In the genomic region with DNA sequence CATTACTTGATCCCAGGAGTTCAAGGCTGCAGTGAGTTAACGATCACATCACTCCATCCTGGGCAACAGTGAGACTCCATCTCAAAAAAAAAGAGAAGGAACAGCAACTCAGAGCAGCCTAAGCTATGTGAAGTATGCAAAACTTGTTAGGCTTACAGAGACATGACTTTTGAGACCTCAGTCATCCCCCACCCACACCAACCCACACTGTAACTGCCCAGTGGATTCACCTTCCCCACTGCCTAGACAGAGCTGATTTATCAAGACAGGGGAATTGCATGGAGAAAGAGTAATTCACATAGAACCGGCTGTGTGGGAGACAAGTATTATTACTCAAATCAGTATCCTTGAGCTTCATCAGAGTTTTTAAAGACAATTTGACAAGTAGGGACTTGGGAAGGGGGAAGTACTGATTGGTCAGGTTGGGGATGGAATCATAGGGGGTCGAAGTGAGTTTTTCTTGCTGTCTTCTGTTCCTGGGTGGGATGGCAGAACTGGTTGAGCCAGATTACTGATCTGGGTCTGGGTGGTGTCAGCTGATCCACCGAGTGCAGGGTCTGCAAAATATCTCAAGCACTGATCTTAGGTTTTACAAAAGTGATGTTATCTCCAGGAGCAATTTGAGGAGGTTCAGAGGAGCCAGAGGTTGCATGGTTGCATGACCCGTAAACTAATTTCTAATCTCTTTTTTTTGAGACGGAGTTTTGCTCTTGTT, we compare ENCODE assay signal across 15 cellular contexts. TPM values are rescaled to one million over a fixed set of nuclear protein-coding genes. Genes with fewer than 3 reads are reported as not detected.
DNase-seq lines count a peak whose midpoint lies in the region; ATAC-seq and TF ChIP-seq lines count a peak whose summit lies in the region.
"Had no signal": no experiment of that assay in that cellular context is flagged by ENCODE, and none has a peak within 500 bp of the region (broad histone marks: within the 10 kb centered on the region; RNA-seq: fewer than 3 reads in every experiment).

No MANE protein-coding gene starts in this region.

- H3K4me1 ChIP-seq in CD8-positive, alpha-beta T cell (ENCODE audit: insufficient read depth, low read length): peaks cover 46% of the 10 kb centered on the region
- H3K4me1 ChIP-seq in mesendoderm (ENCODE audit: control insufficient read depth, low read depth, low read length): no peaks in the 10 kb centered on the region

- H3K9me3 ChIP-seq in CD8-positive, alpha-beta T cell (ENCODE audit: low read length): no peaks in the 10 kb centered on the region

- peaks cover 22% of the 10 kb centered on the region for H3K36me3 Mint-ChIP-seq in CD8-positive, alpha-beta T cell
- peaks cover 16% of the 10 kb centered on the region for H3K36me3 Mint-ChIP-seq in activated naive CD4-positive, alpha-beta T cell treated with anti-CD3 and anti-CD28 coated beads, Interleukin-2, amount 10 ng/mL, durations not matched to agents 7 days and 5 days

- CTCF ChIA-PET in CD8-positive, alpha-beta T cell (lab: Charles Lee): interaction anchor here (2.7 to 4.0 kb wide), 2 partner anchors 14 to 122 kb away, joined by 9 to 24 read pairs; no protein-coding TSS in a partner anchor
- CTCF ChIA-PET in activated naive CD4-positive, alpha-beta T cell treated with anti-CD3 and anti-CD28 coated beads, Interleukin-2, amount 10 ng/mL, durations not matched to agents 7 days and 5 days (lab: Charles Lee): interaction anchor here (1.1 to 1.4 kb wide), 3 partner anchors 15 to 123 kb away, joined by 3 to 5 read pairs (median 4); no protein-coding TSS in a partner anchor

- no peak overlapping the region for H3K56ac ChIP-seq in mesendoderm (ENCODE audit: low read length)

- no peak for DNase-seq in CD8-positive, alpha-beta T cell
- DNase-seq in mesendoderm (peak; percentile 47), iPS-NIHi7 (ENCODE audit: extremely low spot score) (no peak), GM19238 (ENCODE audit: insufficient read length, low spot score) (no peak)
- no peak for DNase-seq in activated naive CD4-positive, alpha-beta T cell treated with anti-CD3 and anti-CD28 coated beads, Interleukin-2, amount 10 ng/mL, durations not matched to agents 7 days and 5 days
- DNase-seq: activated T-cell treated with anti-CD3 and anti-CD28 coated beads for 4 hours; effector memory CD8-positive, alpha-beta T cell; foreskin melanocyte; GDM1; NCI-H2227 treated with DMSO at 0.1 percent for 48 hours; stimulated activated CD4-positive, alpha-beta T cell treated with anti-CD3 and anti-CD28 coated beads, Interleukin-4, amount 100 ng/mL, for 4 hours had no signal

- H3K27ac Mint-ChIP-seq in CD8-positive, alpha-beta T cell: peak overlapping the region; percentile 84
- no peak overlapping the region for H3K27ac Mint-ChIP-seq in activated naive CD4-positive, alpha-beta T cell treated with anti-CD3 and anti-CD28 coated beads, Interleukin-2, amount 10 ng/mL, durations not matched to agents 7 days and 5 days
- H3K27ac Mint-ChIP-seq: stimulated activated naive CD8-positive, alpha-beta T cell treated with anti-CD3 and anti-CD28 coated beads, Interleukin-15, Interleukin-2, amounts not matched to agents 100 ng/mL and 50 ng/mL, for 24 hours had no signal

- H3K18ac ChIP-seq in mesendoderm (ENCODE audit: low read length): no peak overlapping the region

- no peak for TF ChIP-seq CTCF in CD8-positive, alpha-beta T cell (IDR thresholded peaks at IDR 0.05)

- no peak overlapping the region for H3K9ac ChIP-seq in mesendoderm (ENCODE audit: low read length)

- peaks cover 57% of the 10 kb centered on the region for H3K4me1 Mint-ChIP-seq in CD8-positive, alpha-beta T cell (ENCODE audit: low read depth)
- peaks cover 31% of the 10 kb centered on the region for H3K4me1 Mint-ChIP-seq in activated naive CD4-positive, alpha-beta T cell treated with anti-CD3 and anti-CD28 coated beads, Interleukin-2, amount 10 ng/mL, durations not matched to agents 7 days and 5 days

- H4K8ac ChIP-seq in mesendoderm (ENCODE audit: low read depth, low read length): no peak overlapping the region

- POLR2A ChIA-PET in CD8-positive, alpha-beta T cell (lab: Charles Lee): no interaction called here

- no peak overlapping the region for H3K27ac ChIP-seq in CD8-positive, alpha-beta T cell (ENCODE audit: low read depth, low read length)
- no peak overlapping the region for H3K27ac ChIP-seq in mesendoderm (ENCODE audit: low read depth, low read length)

- no peaks in the 10 kb centered on the region for H3K79me2 ChIP-seq in mesendoderm (ENCODE audit: control insufficient read depth, insufficient read depth, low read length)

- no peak overlapping the region for H3K23ac ChIP-seq in mesendoderm (ENCODE audit: low read length)

- H3K4me3 Mint-ChIP-seq in CD8-positive, alpha-beta T cell: no peak overlapping the region
- no peak overlapping the region for H3K4me3 Mint-ChIP-seq in activated naive CD4-positive, alpha-beta T cell treated with anti-CD3 and anti-CD28 coated beads, Interleukin-2, amount 10 ng/mL, durations not matched to agents 7 days and 5 days
- H3K4me3 Mint-ChIP-seq: effector memory CD8-positive, alpha-beta T cell; stimulated activated naive CD8-positive, alpha-beta T cell treated with anti-CD3 and anti-CD28 coated beads, Interleukin-15, Interleukin-2, amounts not matched to agents 100 ng/mL and 50 ng/mL, for 24 hours had no signal

- no peaks in the 10 kb centered on the region for H3K27me3 Mint-ChIP-seq in CD8-positive, alpha-beta T cell (ENCODE audit: low read depth)
- H3K27me3 Mint-ChIP-seq in activated naive CD4-positive, alpha-beta T cell treated with anti-CD3 and anti-CD28 coated beads, Interleukin-2, amount 10 ng/mL, durations not matched to agents 7 days and 5 days: no peaks in the 10 kb centered on the region
- H3K27me3 Mint-ChIP-seq: effector memory CD8-positive, alpha-beta T cell; stimulated activated naive CD8-positive, alpha-beta T cell treated with anti-CD3 and anti-CD28 coated beads, Interleukin-15, Interleukin-2, amounts not matched to agents 100 ng/mL and 50 ng/mL, for 24 hours had no signal

- no peak for ATAC-seq in CD8-positive, alpha-beta T cell
- ATAC-seq in GM19351 (IDR thresholded peaks at IDR 0.05; ENCODE audit: unreplicated experiment): peak; percentile 83
- ATAC-seq in HG03442 (IDR thresholded peaks at IDR 0.05; ENCODE audit: unreplicated experiment): peak; percentile 68
- ATAC-seq in HG03175 (IDR thresholded peaks at IDR 0.05; ENCODE audit: unreplicated experiment): no peak
- ATAC-seq: effector memory CD8-positive, alpha-beta T cell had no signal

- no CpG with 5 or more reads among the region's 6 CpGs for WGBS in mesendoderm (ENCODE audit: extremely low coverage, insufficient coverage, low lambda C conversion rate)

- no peak overlapping the region for H3K4ac ChIP-seq in mesendoderm (ENCODE audit: low read depth, low read length)

- H3K36me3 ChIP-seq in CD8-positive, alpha-beta T cell (ENCODE audit: insufficient read depth, low read length): no peaks in the 10 kb centered on the region
- H3K36me3 ChIP-seq in mesendoderm (ENCODE audit: control insufficient read depth, insufficient read depth, low read length): no peaks in the 10 kb centered on the region

- H2BK120ac ChIP-seq in mesendoderm (ENCODE audit: low read depth, low read length): no peak overlapping the region

- no peaks in the 10 kb centered on the region for H3K27me3 ChIP-seq in CD8-positive, alpha-beta T cell (ENCODE audit: insufficient read depth, low read length)
- no peaks in the 10 kb centered on the region for H3K27me3 ChIP-seq in mesendoderm (ENCODE audit: insufficient read depth, low read length, poor library complexity)

- no peak overlapping the region for H3K4me3 ChIP-seq in CD8-positive, alpha-beta T cell (ENCODE audit: low read depth, low read length)
- H3K4me3 ChIP-seq in mesendoderm (ENCODE audit: low read length): no peak overlapping the region

- H2BK5ac ChIP-seq in mesendoderm (ENCODE audit: low read length): no peak overlapping the region

- H2BK15ac ChIP-seq in mesendoderm (replicated peaks; ENCODE audit: low read depth): no peak overlapping the region

- H3K4me2 ChIP-seq in mesendoderm (ENCODE audit: low read length): no peak overlapping the region

- intact Hi-C loops in CD8-positive, alpha-beta T cell (cut with DNase I, micrococcal nuclease): loop anchor here in 1 of 2 experiments (10.0 kb wide), 1 partner anchor 1337 kb away; a partner anchor contains a TSS

- no peak overlapping the region for H4K5ac ChIP-seq in mesendoderm (ENCODE audit: low read length)

- H2AK5ac ChIP-seq in mesendoderm (ENCODE audit: low read length): no peak overlapping the region

- H3K9me3 Mint-ChIP-seq in CD8-positive, alpha-beta T cell: no peaks in the 10 kb centered on the region
- H3K9me3 Mint-ChIP-seq in activated naive CD4-positive, alpha-beta T cell treated with anti-CD3 and anti-CD28 coated beads, Interleukin-2, amount 10 ng/mL, durations not matched to agents 7 days and 5 days: no peaks in the 10 kb centered on the region
- H3K9me3 Mint-ChIP-seq: effector memory CD8-positive, alpha-beta T cell; stimulated activated naive CD8-positive, alpha-beta T cell treated with anti-CD3 and anti-CD28 coated beads, Interleukin-15, Interleukin-2, amounts not matched to agents 100 ng/mL and 50 ng/mL, for 24 hours had no signal

- H3K79me1 ChIP-seq in mesendoderm (ENCODE audit: low read length): no peaks in the 10 kb centered on the region

RNA-seq across cellular contexts. Expression of a gene that starts 6.2 kb away (rescaled TPM):
- 10 to 100 TPM; 13.6 to 13.7 TPM for total RNA-seq in CD8-positive, alpha-beta T cell
- polyA plus RNA-seq in mesendoderm (2013, experiment 1 of 2): 15.8 TPM
- 15.5 TPM for polyA plus RNA-seq in mesendoderm (2013, experiment 2 of 2)

Comparison
In these comparisons a context has a peak if more than half of its experiments do, and no peak if none do; other contexts are left out.
1. ATAC-seq: peak in GM19351 (single experiment) and HG03442 (single experiment); none in CD8-positive, alpha-beta T cell (single experiment) and HG03175 (single experiment).